16 cellular contexts compared by ENCODE assay signal in genomic region chr3:107265526-107265925, GRCh38.
"Had no signal": no experiment of that assay in that cellular context is flagged by ENCODE, and none has a peak within 500 bp of the region (broad histone marks: within the 10 kb centered on the region; RNA-seq: fewer than 3 reads in every experiment).

No MANE protein-coding gene starts in this region.

- H3K36me3 ChIP-seq: upper lobe of right lung had no signal

- ATAC-seq: activated CD4-positive, alpha-beta T cell treated with anti-CD3 and anti-CD28 coated beads for 36 hours; activated CD8-positive, alpha-beta memory T cell treated with anti-CD3 and anti-CD28 coated beads, Interleukin-2, amount 10 ng/mL, durations not matched to agents 7 days and 5 days; activated naive CD8-positive, alpha-beta T cell treated with anti-CD3 and anti-CD28 coated beads, Interleukin-2, amount 50 U/mL, for 24 hours; effector memory CD8-positive, alpha-beta T cell; SK-N-SH treated with all-trans-retinoic acid at 6 μM for 48 hours; stimulated activated memory B cell treated with anti-CD40 and anti-IgM and Interleukin-4, amounts not matched to agents 10 μg/mL and 1 μg/mL and 100 μg/mL, for 72 hours had no signal

- H3K27me3 ChIP-seq: upper lobe of right lung had no signal

- H3K4me3 ChIP-seq: upper lobe of right lung had no signal

- H3K27ac ChIP-seq: upper lobe of right lung had no signal

- DNase-seq: activated CD4-positive, alpha-beta memory T cell treated with anti-CD3 and anti-CD28 coated beads for 36 hours; activated CD4-positive, alpha-beta T cell treated with anti-CD3 and anti-CD28 coated beads for 36 hours; activated CD8-positive, alpha-beta memory T cell treated with anti-CD3 and anti-CD28 coated beads, Interleukin-2, amount 10 ng/mL, durations not matched to agents 7 days and 5 days; activated naive CD4-positive, alpha-beta T cell treated with anti-CD3 and anti-CD28 coated beads for 36 hours; activated naive CD8-positive, alpha-beta T cell treated with anti-CD3 and anti-CD28 coated beads, Interleukin-2, amount 50 U/mL, for 24 hours; activated T-cell treated with anti-CD3 and anti-CD28 coated beads, Interleukin-2, amount 50 U/mL, for 1 hour; aorta; effector memory CD8-positive, alpha-beta T cell; kidney; left ventricle myocardium superior; stimulated activated CD4-positive, alpha-beta T cell treated with anti-CD3 and anti-CD28 coated beads, Interleukin-2, amount 100 ng/mL, for 48 hours; T-helper 1 cell; T1000; upper lobe of right lung had no signal

- H3K9me3 ChIP-seq: upper lobe of right lung had no signal

- FAIRE-seq: kidney had no signal
